ENCODE assay signal across 12 cellular contexts in the genomic region with DNA sequence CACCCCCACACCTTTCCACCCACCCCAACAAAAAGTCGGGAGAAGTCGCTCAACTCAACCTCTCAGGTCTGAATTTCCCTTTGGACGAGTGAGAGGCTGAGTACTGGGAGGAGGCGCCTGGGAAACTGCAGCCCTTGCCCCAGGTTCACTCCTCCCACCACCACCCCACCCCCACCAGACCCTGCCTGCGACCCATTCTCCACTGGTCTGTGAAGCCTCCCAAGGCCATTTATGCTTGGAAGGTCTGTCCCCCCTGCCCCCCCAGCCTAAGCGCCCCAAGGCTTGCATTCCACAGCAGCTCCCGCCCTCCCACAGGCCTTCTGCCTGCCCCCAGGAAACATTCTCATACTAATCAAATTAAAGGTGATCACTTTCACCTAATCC. TPM values are rescaled to one million over a fixed set of nuclear protein-coding genes. Genes with fewer than 3 reads are reported as not detected.
DNase-seq lines count a peak whose midpoint lies in the region; ATAC-seq and TF ChIP-seq lines count a peak whose summit lies in the region.
"Had no signal": no experiment of that assay in that cellular context is flagged by ENCODE, and none has a peak within 500 bp of the region (broad histone marks: within the 10 kb centered on the region; RNA-seq: fewer than 3 reads in every experiment).

No MANE protein-coding gene starts in this region.

- no peaks in the 10 kb centered on the region for H3K9me2 ChIP-seq in OCI-LY1 (ENCODE audit: low read depth, low read length)

- ATAC-seq in effector memory CD8-positive, alpha-beta T cell (replicated peaks), result no peak
- no peak for ATAC-seq in HG03469 (IDR thresholded peaks at IDR 0.05; ENCODE audit: unreplicated experiment)
- ATAC-seq: left colon had no signal

- intact Hi-C loops in spleen (cut with DNase I; ENCODE audit: low total_unique reads), result loop anchor here (5.0 kb wide), 1 partner anchor 39 kb away; no protein-coding TSS in a partner anchor

- H3K27me3 ChIP-seq in OCI-LY1 (ENCODE audit: insufficient read depth, low read length) (no peaks in the 10 kb centered on the region), spleen (replicated peaks in 1 of 7) (no peaks in the 10 kb centered on the region)
- H3K27me3 ChIP-seq: brain microvascular endothelial cell, upper lobe of right lung had no signal

- TF ChIP-seq POLR2A in spleen (IDR thresholded peaks at IDR 0.05), result no peak

- H3F3A ChIP-seq in OCI-LY1 (ENCODE audit: insufficient read depth, low read length), result no peaks in the 10 kb centered on the region

- 11 to 45% (median 20%) methylated on average over 3 to 7 of the region's 7 CpGs for WGBS in spleen, 5 donors

- H3K27ac Mint-ChIP-seq in T-helper 2 cell treated with Interferon-gamma antibody and Interleukin-4, amounts not matched to agents 5 μg/mL and 100 μg/mL, for 36 hours, result peak overlapping the region; percentile 91
- peak overlapping the region; percentile 87 to 90 for H3K27ac Mint-ChIP-seq in effector memory CD8-positive, alpha-beta T cell

- H3K27me3 Mint-ChIP-seq in T-helper 2 cell treated with Interferon-gamma antibody and Interleukin-4, amounts not matched to agents 5 μg/mL and 100 μg/mL, for 36 hours (ENCODE audit: low read depth), result no peaks in the 10 kb centered on the region
- no peaks in the 10 kb centered on the region for H3K27me3 Mint-ChIP-seq in effector memory CD8-positive, alpha-beta T cell

- H3K9ac ChIP-seq in OCI-LY1 (ENCODE audit: low read length), result peak overlapping the region; percentile 55

- no peaks in the 10 kb centered on the region for H3K9me3 Mint-ChIP-seq in T-helper 2 cell treated with Interferon-gamma antibody and Interleukin-4, amounts not matched to agents 5 μg/mL and 100 μg/mL, for 36 hours
- H3K9me3 Mint-ChIP-seq in effector memory CD8-positive, alpha-beta T cell, result no peaks in the 10 kb centered on the region

- peaks cover 41% of the 10 kb centered on the region for H3K4me1 Mint-ChIP-seq in T-helper 2 cell treated with Interferon-gamma antibody and Interleukin-4, amounts not matched to agents 5 μg/mL and 100 μg/mL, for 36 hours (ENCODE audit: low read depth)
- H3K4me1 Mint-ChIP-seq in effector memory CD8-positive, alpha-beta T cell (ENCODE audit: low read depth in 2 of 2), result peaks cover 36 to 51% of the 10 kb centered on the region in 2 donors

- H3K36me3 ChIP-seq in OCI-LY1 (ENCODE audit: insufficient read depth, low read length) (peaks cover 7% of the 10 kb centered on the region; the same call in 1 of the 2 replicates), spleen (peaks cover 0 to 18% (median 0%) of the 10 kb centered on the region in 6 donors)
- H3K36me3 ChIP-seq: brain microvascular endothelial cell, upper lobe of right lung had no signal

- H3K4me3 ChIP-seq in OCI-LY1 (ENCODE audit: low read depth, low read length, poor library complexity, severe bottlenecking) (peak overlapping the region; percentile 27), spleen (peak overlapping the region in 2 of 8 donors; percentile 21 to 67)
- H3K4me3 ChIP-seq: upper lobe of right lung had no signal

- no peaks in the 10 kb centered on the region for H3K79me2 ChIP-seq in OCI-LY1 (ENCODE audit: insufficient read depth, low read length)

- H3K4me2 ChIP-seq in OCI-LY1 (ENCODE audit: low read length), result peak overlapping the region; percentile 57

- H3K9me3 ChIP-seq in OCI-LY1 (ENCODE audit: low read length), result no peaks in the 10 kb centered on the region
- H3K9me3 ChIP-seq in spleen, result no peaks in the 10 kb centered on the region
- H3K9me3 ChIP-seq: upper lobe of right lung had no signal

- H2AFZ ChIP-seq in OCI-LY1 (ENCODE audit: low read length), result no peak overlapping the region

- DNase-seq in T-helper 2 cell treated with Interferon-gamma antibody and Interleukin-4, amounts not matched to agents 5 μg/mL and 100 μg/mL, for 36 hours (ENCODE audit: low spot score), result no peak
- DNase-seq in T-helper 2 cell, result no peak
- no peak for DNase-seq in effector memory CD8-positive, alpha-beta T cell
- no peak for DNase-seq in spleen
- DNase-seq in LoVo (ENCODE audit: low spot score), result no peak
- DNase-seq in OCI-M2 (lab: John Stamatoyannopoulos, UW; ENCODE audit: unreplicated experiment), result no peak
- DNase-seq: brain microvascular endothelial cell, left colon, SHP77 treated with DMSO at 0.1 percent for 48 hours had no signal

- no peaks in the 10 kb centered on the region for H4K20me1 ChIP-seq in OCI-LY1 (ENCODE audit: insufficient read depth, low read length)

- TF ChIP-seq CTCF in OCI-LY1 (IDR thresholded peaks at IDR 0.05; ENCODE audit: low read length), result no peak
- no peak for TF ChIP-seq CTCF in spleen (IDR thresholded peaks at IDR 0.05 in 8 of 11, conservative IDR thresholded peaks at IDR 0.05 in 3 of 11)

- peak overlapping the region; percentile 98 for H3K27ac ChIP-seq in OCI-LY1 (ENCODE audit: low read depth, low read length, poor library complexity, severe bottlenecking)
- peak overlapping the region in 7 of 8 donors; percentile 64 to 93 (median 85) for H3K27ac ChIP-seq in spleen
- H3K27ac ChIP-seq: brain microvascular endothelial cell had no signal

- H3K4me1 ChIP-seq in OCI-LY1 (ENCODE audit: insufficient read depth, low read length, severe bottlenecking) (peaks cover 64% of the 10 kb centered on the region), spleen (peaks cover 22 to 87% (median 73%) of the 10 kb centered on the region in 6 donors)
- H3K4me1 ChIP-seq: upper lobe of right lung had no signal

- peak overlapping the region; percentile 86 for H3K4me3 Mint-ChIP-seq in T-helper 2 cell treated with Interferon-gamma antibody and Interleukin-4, amounts not matched to agents 5 μg/mL and 100 μg/mL, for 36 hours
- H3K4me3 Mint-ChIP-seq in effector memory CD8-positive, alpha-beta T cell, result peak overlapping the region; percentile 81 to 88

- H3K36me3 Mint-ChIP-seq in T-helper 2 cell treated with Interferon-gamma antibody and Interleukin-4, amounts not matched to agents 5 μg/mL and 100 μg/mL, for 36 hours (ENCODE audit: low read depth), result peaks cover 32% of the 10 kb centered on the region
- peaks cover 53% of the 10 kb centered on the region for H3K36me3 Mint-ChIP-seq in effector memory CD8-positive, alpha-beta T cell (ENCODE audit: insufficient read depth)

RNA-seq across cellular contexts. Expression of a gene that starts 27.2 kb away (rescaled TPM):
- 10 to 100 TPM; 28.7 to 35.3 (median 32.5) TPM for total RNA-seq in spleen
- polyA plus RNA-seq in spleen, result 10 to 100 TPM in 1 of 3 donors, 1 to 10 TPM in 2; 6.4 to 10.3 (median 7.0) TPM
